In the genomic region with DNA sequence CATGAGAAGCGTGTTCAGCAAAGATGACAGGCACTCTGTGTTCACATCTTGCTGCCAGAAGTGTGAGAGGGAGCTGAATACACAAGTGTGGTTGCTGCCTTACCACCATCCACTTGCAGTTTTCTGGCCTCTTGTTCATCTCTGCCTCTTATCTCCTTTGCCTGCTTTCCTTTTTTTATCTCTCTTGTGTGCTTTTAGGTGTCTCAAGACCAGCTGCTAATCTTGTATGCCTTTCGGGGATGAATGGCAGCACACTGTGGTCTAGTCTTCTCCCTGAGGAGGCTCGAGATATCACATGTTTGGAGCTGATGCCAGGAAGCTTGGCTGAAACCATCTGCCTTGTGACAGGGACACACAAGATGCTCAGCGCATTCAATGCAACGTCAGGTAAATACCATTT, we compare ENCODE assay signal across 29 cellular contexts. TPM values are rescaled to one million over a fixed set of nuclear protein-coding genes. Genes with fewer than 3 reads are reported as not detected.
"Had no signal": no experiment of that assay in that cellular context is flagged by ENCODE, and none has a peak within 500 bp of the region (broad histone marks: within the 10 kb centered on the region; RNA-seq: fewer than 3 reads in every experiment).

No MANE protein-coding gene starts in this region.

- H3K4me3 Mint-ChIP-seq: activated CD4-positive, alpha-beta T cell treated with anti-CD3 and anti-CD28 coated beads, Interleukin-2, amount 10 ng/mL, durations not matched to agents 7 days and 5 days; activated CD8-positive, alpha-beta memory T cell treated with anti-CD3 and anti-CD28 coated beads, Interleukin-2, amount 10 ng/mL, durations not matched to agents 7 days and 5 days; activated CD8-positive, alpha-beta T cell treated with anti-CD3 and anti-CD28 coated beads for 36 hours; activated naive CD8-positive, alpha-beta T cell treated with anti-CD3 and anti-CD28 coated beads, Interleukin-2, amount 50 U/mL, for 24 hours; brain; effector memory CD8-positive, alpha-beta T cell; nephron had no signal

- H3K27ac Mint-ChIP-seq: activated CD8-positive, alpha-beta memory T cell treated with anti-CD3 and anti-CD28 coated beads, Interleukin-2, amount 10 ng/mL, durations not matched to agents 7 days and 5 days; activated CD8-positive, alpha-beta T cell treated with anti-CD3 and anti-CD28 coated beads for 36 hours; activated naive CD8-positive, alpha-beta T cell treated with anti-CD3 and anti-CD28 coated beads, Interleukin-2, amount 50 U/mL, for 24 hours; effector memory CD8-positive, alpha-beta T cell; nephron had no signal

- H3K9me3 ChIP-seq: esophagus squamous epithelium, gastrocnemius medialis, neutrophil, pancreas, psoas muscle, right atrium auricular region, spleen had no signal

- H3K9me3 Mint-ChIP-seq: activated CD4-positive, alpha-beta T cell treated with anti-CD3 and anti-CD28 coated beads, Interleukin-2, amount 10 ng/mL, durations not matched to agents 7 days and 5 days; activated CD8-positive, alpha-beta T cell treated with anti-CD3 and anti-CD28 coated beads for 36 hours; activated naive CD8-positive, alpha-beta T cell treated with anti-CD3 and anti-CD28 coated beads, Interleukin-2, amount 50 U/mL, for 24 hours; brain; effector memory CD8-positive, alpha-beta T cell; nephron had no signal

- H3K27ac ChIP-seq: gastrocnemius medialis, neutrophil, pancreas, psoas muscle, right atrium auricular region, spleen had no signal

- DNase-seq: activated CD4-positive, alpha-beta T cell treated with anti-CD3 and anti-CD28 coated beads, Interleukin-2, amount 10 ng/mL, durations not matched to agents 7 days and 5 days; activated CD8-positive, alpha-beta memory T cell treated with anti-CD3 and anti-CD28 coated beads, Interleukin-2, amount 10 ng/mL, durations not matched to agents 7 days and 5 days; activated CD8-positive, alpha-beta T cell treated with anti-CD3 and anti-CD28 coated beads for 36 hours; activated gamma-delta T cell; activated naive CD4-positive, alpha-beta T cell treated with anti-CD3 and anti-CD28 coated beads, Interleukin-2, amount 50 U/mL, for 16 hours; activated naive CD8-positive, alpha-beta T cell treated with anti-CD3 and anti-CD28 coated beads, Interleukin-2, amount 50 U/mL, for 24 hours; activated T-cell treated with anti-CD3 and anti-CD28 coated beads for 4 hours; anterior cingulate cortex; caudate nucleus; effector memory CD8-positive, alpha-beta T cell; esophagus squamous epithelium; gastrocnemius medialis; head of caudate nucleus; left cardiac atrium; pancreas; psoas muscle; spleen; stimulated activated CD4-positive, alpha-beta T cell treated with anti-CD3 and anti-CD28 coated beads, Interleukin-4, amount 100 ng/mL, for 1 hour; stimulated activated naive CD4-positive, alpha-beta T cell treated with Interleukin-2 at 50 U/mL for 16 hours; T-helper 9 cell had no signal

- ATAC-seq: activated CD4-positive, CD25-positive, alpha-beta regulatory T cell treated with anti-CD3 and anti-CD28 coated beads, Interleukin-2, amount 50 U/mL, for 24 hours; activated CD8-positive, alpha-beta memory T cell treated with anti-CD3 and anti-CD28 coated beads, Interleukin-2, amount 10 ng/mL, durations not matched to agents 7 days and 5 days; activated CD8-positive, alpha-beta T cell treated with anti-CD3 and anti-CD28 coated beads for 36 hours; activated naive CD8-positive, alpha-beta T cell treated with anti-CD3 and anti-CD28 coated beads, Interleukin-2, amount 50 U/mL, for 24 hours; effector memory CD8-positive, alpha-beta T cell; gastrocnemius medialis; left cardiac atrium; pancreas; psoas muscle had no signal

- H3K36me3 Mint-ChIP-seq: activated CD8-positive, alpha-beta memory T cell treated with anti-CD3 and anti-CD28 coated beads, Interleukin-2, amount 10 ng/mL, durations not matched to agents 7 days and 5 days had no signal

- H3K36me3 ChIP-seq: neutrophil, pancreas had no signal

- H3K4me1 Mint-ChIP-seq: activated CD4-positive, alpha-beta T cell treated with anti-CD3 and anti-CD28 coated beads, Interleukin-2, amount 10 ng/mL, durations not matched to agents 7 days and 5 days; activated CD8-positive, alpha-beta memory T cell treated with anti-CD3 and anti-CD28 coated beads, Interleukin-2, amount 10 ng/mL, durations not matched to agents 7 days and 5 days; activated naive CD8-positive, alpha-beta T cell treated with anti-CD3 and anti-CD28 coated beads, Interleukin-2, amount 50 U/mL, for 24 hours; nephron had no signal

- H3K4me3 ChIP-seq: esophagus squamous epithelium, gastrocnemius medialis, pancreas, psoas muscle, right atrium auricular region, spleen had no signal

- H3K27me3 ChIP-seq: esophagus squamous epithelium, gastrocnemius medialis, neutrophil, pancreas, right atrium auricular region, spleen had no signal

- H3K4me1 ChIP-seq: gastrocnemius medialis, pancreas, psoas muscle, right atrium auricular region, spleen had no signal

- H3K27me3 Mint-ChIP-seq: activated CD4-positive, alpha-beta T cell treated with anti-CD3 and anti-CD28 coated beads, Interleukin-2, amount 10 ng/mL, durations not matched to agents 7 days and 5 days; activated CD8-positive, alpha-beta memory T cell treated with anti-CD3 and anti-CD28 coated beads, Interleukin-2, amount 10 ng/mL, durations not matched to agents 7 days and 5 days; activated CD8-positive, alpha-beta T cell treated with anti-CD3 and anti-CD28 coated beads for 36 hours; activated naive CD8-positive, alpha-beta T cell treated with anti-CD3 and anti-CD28 coated beads, Interleukin-2, amount 50 U/mL, for 24 hours; brain; effector memory CD8-positive, alpha-beta T cell had no signal

RNA-seq across cellular contexts. Expression of a gene that starts 42.1 kb away (rescaled TPM):
- total RNA-seq: activated CD4-positive, alpha-beta T cell treated with anti-CD3 and anti-CD28 coated beads, Interleukin-2, amount 10 ng/mL, durations not matched to agents 7 days and 5 days; activated CD8-positive, alpha-beta memory T cell treated with anti-CD3 and anti-CD28 coated beads, Interleukin-2, amount 10 ng/mL, durations not matched to agents 7 days and 5 days; activated CD8-positive, alpha-beta T cell treated with anti-CD3 and anti-CD28 coated beads for 36 hours; dermis microvascular lymphatic vessel endothelial cell; esophagus squamous epithelium; gastrocnemius medialis; left cardiac atrium; liver; psoas muscle; right atrium auricular region; spleen; T-helper 1 cell treated with Interleukin-12 subunit alpha and Interleukin-12 subunit beta and Interleukin-4 antibody, amounts not matched to agents 30 ng/mL and 1 ng/mL, for 36 hours; ureter had no signal
